24 cellular contexts compared by ENCODE assay signal in genomic region chr20:13340088-13340487, GRCh38.
"Had no signal": no experiment of that assay in that cellular context is flagged by ENCODE, and none has a peak within 500 bp of the region (broad histone marks: within the 10 kb centered on the region; RNA-seq: fewer than 3 reads in every experiment).

No MANE protein-coding gene starts in this region.

- H3K27me3 ChIP-seq: heart left ventricle, neural progenitor cell, tibial nerve had no signal

- H3K4me2 ChIP-seq: neural progenitor cell had no signal

- H3K36me3 ChIP-seq: heart left ventricle, lower lobe of right lung, neural progenitor cell, tibial nerve had no signal

- H3K4me1 ChIP-seq: heart left ventricle, neural progenitor cell, tibial nerve had no signal

- FAIRE-seq: endometrium, small intestine, urothelium cell line had no signal

- DNase-seq: activated CD4-positive, alpha-beta T cell treated with anti-CD3 and anti-CD28 coated beads, Interleukin-2, amount 10 ng/mL, durations not matched to agents 7 days and 5 days; activated CD8-positive, alpha-beta memory T cell treated with anti-CD3 and anti-CD28 coated beads, Interleukin-2, amount 10 ng/mL, durations not matched to agents 7 days and 5 days; activated CD8-positive, alpha-beta T cell treated with anti-CD3 and anti-CD28 coated beads for 36 hours; activated effector memory CD4-positive, alpha-beta T cell treated with anti-CD3 and anti-CD28 coated beads, Interleukin-2, amount 50 U/mL, for 16 hours; activated naive CD4-positive, alpha-beta T cell treated with anti-CD3 and anti-CD28 coated beads, Interleukin-2, amount 10 ng/mL, durations not matched to agents 7 days and 5 days; activated T-cell treated with anti-CD3 and anti-CD28 coated beads for 4 hours; effector CD4-positive, alpha-beta T cell; erythroblast; heart left ventricle; islet precursor cell; lower lobe of right lung; naive thymus-derived CD8-positive, alpha-beta T cell; posterior cingulate gyrus; small intestine; stimulated activated CD4-positive, alpha-beta T cell treated with anti-CD3 and anti-CD28 coated beads, Interleukin-2, amount 100 ng/mL, for 24 hours; stimulated activated naive CD8-positive, alpha-beta T cell treated with anti-CD3 and anti-CD28 coated beads, Interleukin-15, amount 100 ng/mL, for 72 hours had no signal

- H3K9me3 ChIP-seq: heart left ventricle, lower lobe of right lung, tibial nerve had no signal

- H3K4me3 ChIP-seq: heart left ventricle, lower lobe of right lung, neural progenitor cell, tibial nerve had no signal

- H3K9ac ChIP-seq: neural progenitor cell had no signal

- H2AFZ ChIP-seq: neural progenitor cell had no signal

- ATAC-seq: activated CD4-positive, CD25-positive, alpha-beta regulatory T cell treated with anti-CD3 and anti-CD28 coated beads, Interleukin-2, amount 50 U/mL, for 24 hours; activated CD8-positive, alpha-beta memory T cell treated with anti-CD3 and anti-CD28 coated beads, Interleukin-2, amount 10 ng/mL, durations not matched to agents 7 days and 5 days; activated CD8-positive, alpha-beta T cell treated with anti-CD3 and anti-CD28 coated beads for 36 hours; heart left ventricle; lower lobe of right lung; naive thymus-derived CD8-positive, alpha-beta T cell; sciatic nerve; stimulated activated effector memory CD8-positive, alpha-beta T cell treated with anti-CD3 and anti-CD28 coated beads, Interleukin-12 subunit alpha, Interleukin-12 subunit beta, amount 100 ng/mL, for 72 hours; stimulated activated naive CD8-positive, alpha-beta T cell treated with anti-CD3 and anti-CD28 coated beads, Interleukin-15, amount 100 ng/mL, for 72 hours had no signal

- H3K27ac ChIP-seq: heart left ventricle, lower lobe of right lung, neural progenitor cell, tibial nerve, VCaP had no signal
